ENCODE assay signal across 9 cellular contexts in genomic region chr17:2776589-2777241, GRCh38. TPM values are rescaled to one million over a fixed set of nuclear protein-coding genes. Genes with fewer than 3 reads are reported as not detected.
A peak's percentile ranks its signal among the peaks of the same experiment; 100 is the strongest.
DNase-seq lines count a peak whose midpoint lies in the region; ATAC-seq, FAIRE-seq and TF ChIP-seq lines count a peak whose summit lies in the region.
"Had no signal": no experiment of that assay in that cellular context is flagged by ENCODE, and none has a peak within 500 bp of the region (broad histone marks: within the 10 kb centered on the region; RNA-seq: fewer than 3 reads in every experiment).

No MANE protein-coding gene starts in this region.

- no peak overlapping the region for H4K91ac ChIP-seq in mesenchymal stem cell (ENCODE audit: low read length)

- H2AK5ac ChIP-seq in mesenchymal stem cell (ENCODE audit: low read length, severe bottlenecking): no peak overlapping the region

- no peak overlapping the region for H2AFZ ChIP-seq in mesenchymal stem cell (ENCODE audit: low read depth, low read length)

- peaks cover 14% of the 10 kb centered on the region for H3K4me1 ChIP-seq in mesenchymal stem cell (ENCODE audit: control insufficient read depth, insufficient read depth, low read depth, low read length)

- H3K4ac ChIP-seq in mesenchymal stem cell (ENCODE audit: low read depth in 1 of 2, low read length in 2 of 2): no peak overlapping the region

- DNase-seq in CD14-positive monocyte (ENCODE audit: low spot score) (no peak), mesenchymal stem cell (no peak), RCC 7860 (ENCODE audit: low spot score) (no peak), posterior vena cava (ENCODE audit: low spot score) (no peak)
- DNase-seq in effector CD4-positive, alpha-beta T cell: no peak

- no peak overlapping the region for H3K9ac ChIP-seq in mesenchymal stem cell (ENCODE audit: low read length)

- no peak for TF ChIP-seq EP300 in Ishikawa (IDR thresholded peaks at IDR 0.05; ENCODE audit: borderline replicate concordance)

- no peak overlapping the region for H4K8ac ChIP-seq in mesenchymal stem cell (ENCODE audit: low read length)

- no peak overlapping the region for H2BK120ac ChIP-seq in mesenchymal stem cell (ENCODE audit: low read depth, low read length)

- TF ChIP-seq CTCF in CD14-positive monocyte (IDR thresholded peaks at IDR 0.05): no peak

- peaks cover 3 to 6% of the 10 kb centered on the region in 2 donors for H3K36me3 Mint-ChIP-seq in CD14-positive monocyte
- no peaks in the 10 kb centered on the region for H3K36me3 Mint-ChIP-seq in activated naive CD8-positive, alpha-beta T cell

- peaks cover 54 to 56% of the 10 kb centered on the region in 2 experiments for H3K27me3 ChIP-seq in mesenchymal stem cell (ENCODE audit: control insufficient read depth in 1 of 2, insufficient read depth in 1 of 2, low read length in 2 of 2)

- peaks cover 0 to 8% (median 5%) of the 10 kb centered on the region in 7 donors for H3K9me3 Mint-ChIP-seq in CD14-positive monocyte
- H3K9me3 Mint-ChIP-seq in activated naive CD8-positive, alpha-beta T cell (ENCODE audit: low read depth): no peaks in the 10 kb centered on the region

- TF ChIP-seq RAD21 in Ishikawa (IDR thresholded peaks at IDR 0.05; ENCODE audit: low read depth): no peak

- no peak overlapping the region for H2BK12ac ChIP-seq in mesenchymal stem cell (ENCODE audit: low read length in 2 of 2)

- peaks cover 0 to 2% of the 10 kb centered on the region in 2 experiments for H3K36me3 ChIP-seq in mesenchymal stem cell (ENCODE audit: control insufficient read depth in 1 of 2, insufficient read depth in 2 of 2, low read depth in 1 of 2, low read length in 2 of 2)

- no peaks in the 10 kb centered on the region for H3K9me3 ChIP-seq in mesenchymal stem cell (ENCODE audit: control insufficient read depth, low read length)

- H3K4me2 ChIP-seq in mesenchymal stem cell (ENCODE audit: low read length, poor library complexity, severe bottlenecking): peak overlapping the region; percentile 81

- peak overlapping the region in 1 of 2 experiments; percentile 28 for H3K4me3 ChIP-seq in mesenchymal stem cell (ENCODE audit: insufficient read depth in 1 of 2, low read depth in 1 of 2, low read length in 2 of 2)

- no peak overlapping the region for H2BK5ac ChIP-seq in mesenchymal stem cell (ENCODE audit: low read depth, low read length, poor library complexity, severe bottlenecking)

- H3K23ac ChIP-seq in mesenchymal stem cell (ENCODE audit: low read length in 2 of 2): peak overlapping the region in 1 of 2 experiments; percentile 94

- H3K27me3 Mint-ChIP-seq in CD14-positive monocyte (ENCODE audit: low read depth in 3 of 3): peaks cover 48 to 68% (median 64%) of the 10 kb centered on the region in 3 donors
- peaks cover 24% of the 10 kb centered on the region for H3K27me3 Mint-ChIP-seq in activated naive CD8-positive, alpha-beta T cell

- FAIRE-seq in RCC 7860 (lab: Jason Lieb, UNC): no peak

- no peak overlapping the region for H2BK15ac ChIP-seq in mesenchymal stem cell (ENCODE audit: low read depth, poor library complexity, severe bottlenecking)

- no peak overlapping the region for H3K27ac Mint-ChIP-seq in CD14-positive monocyte
- H3K27ac Mint-ChIP-seq in activated naive CD8-positive, alpha-beta T cell: no peak overlapping the region

- H3K4me3 Mint-ChIP-seq in CD14-positive monocyte: peak overlapping the region; percentile 41 to 77
- peak overlapping the region; percentile 73 for H3K4me3 Mint-ChIP-seq in activated naive CD8-positive, alpha-beta T cell

- H3K18ac ChIP-seq in mesenchymal stem cell (ENCODE audit: low read depth in 1 of 2, low read length in 2 of 2): no peak overlapping the region

- no peak for ATAC-seq in GM18868 (IDR thresholded peaks at IDR 0.05; ENCODE audit: unreplicated experiment)

- H3K4me1 Mint-ChIP-seq in CD14-positive monocyte: peaks cover 4% of the 10 kb centered on the region
- peaks cover 5% of the 10 kb centered on the region for H3K4me1 Mint-ChIP-seq in activated naive CD8-positive, alpha-beta T cell (ENCODE audit: low read depth)

- peak overlapping the region in 1 of 2 experiments; percentile 50 for H3K14ac ChIP-seq in mesenchymal stem cell (ENCODE audit: low read length in 2 of 2)

- intact Hi-C loops in CD14-positive monocyte (cut with micrococcal nuclease) (no loop called here), posterior vena cava (cut with DNase I) (no loop called here)

- no peak overlapping the region for H3K27ac ChIP-seq in mesenchymal stem cell (ENCODE audit: low read length, poor library complexity, severe bottlenecking)

- no peaks in the 10 kb centered on the region for H3K79me1 ChIP-seq in mesenchymal stem cell (replicated peaks; ENCODE audit: low read length, poor library complexity, severe bottlenecking)

- WGBS in mesenchymal stem cell: 2% methylated on average over 38 of the region's 80 CpGs

TF ChIP-seq in Ishikawa, 13 proteins besides CTCF, POLR2A, EP300 and RAD21:
- TF ChIP-seq FOXM1 (IDR thresholded peaks at IDR 0.05; ENCODE audit: borderline replicate concordance, low read depth) (no peak), USF1 (IDR thresholded peaks at IDR 0.05) (no peak), YY1 (IDR thresholded peaks at IDR 0.05; ENCODE audit: low read depth) (no peak), TAF1 (IDR thresholded peaks at IDR 0.05; ENCODE audit: low read depth) (no peak)
- TF ChIP-seq, protein P1, sequence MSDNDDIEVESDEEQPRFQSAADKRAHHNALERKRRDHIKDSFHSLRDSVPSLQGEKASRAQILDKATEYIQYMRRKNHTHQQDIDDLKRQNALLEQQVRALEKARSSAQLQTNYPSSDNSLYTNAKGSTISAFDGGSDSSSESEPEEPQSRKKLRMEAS (IDR thresholded peaks at IDR 0.05): peak; percentile 32; the same call in 1 of the 2 replicates

RNA-seq across cellular contexts. Expression of gene RAP1GAP2, which starts 19.5 kb away (rescaled TPM):
- polyA plus RNA-seq in CD14-positive monocyte: 1 to 10 TPM; 1.5 to 6.1 TPM
- polyA plus RNA-seq in mesenchymal stem cell (2013, experiment 1 of 2): 0.10 TPM
- polyA plus RNA-seq in mesenchymal stem cell (2013, experiment 2 of 2): 0.14 TPM
- 1 to 10 TPM; 3.6 to 6.0 TPM for total RNA-seq in posterior vena cava

RNA-seq across cellular contexts. Expression of gene CCDC92B, which starts 27.3 kb away (rescaled TPM):
- polyA plus RNA-seq in CD14-positive monocyte: not detected
- polyA plus RNA-seq in mesenchymal stem cell (2013, experiment 1 of 2): not detected
- not detected for polyA plus RNA-seq in mesenchymal stem cell (2013, experiment 2 of 2)
- under 1 TPM; 0.05 to 0.23 TPM for total RNA-seq in posterior vena cava
- total RNA-seq: skeletal muscle tissue had no signal
